In genomic region chr4:126568652-126569580, GRCh38 we compare ENCODE assay signal across 1 cellular context.
TF ChIP-seq lines count a peak whose summit lies in the region.

No MANE protein-coding gene starts in this region.

TF ChIP-seq in GM23338, 12 proteins besides CTCF, POLR2A, EP300 and RAD21 (continued from another document):
- TF ChIP-seq REST (IDR thresholded peaks at IDR 0.05; ENCODE audit: unreplicated experiment) (no peak), POLR2AphosphoS5 (IDR thresholded peaks at IDR 0.05; ENCODE audit: low read depth) (no peak), ZNF114 (CRISPR knock-in tag; IDR thresholded peaks at IDR 0.05) (no peak), CREB1 (CRISPR knock-in tag; IDR thresholded peaks at IDR 0.05; ENCODE audit: low read depth) (no peak), JUNB (IDR thresholded peaks at IDR 0.05; ENCODE audit: unreplicated experiment) (no peak), EZH2 (IDR thresholded peaks at IDR 0.05; ENCODE audit: low read depth, unreplicated experiment) (no peak), STAT1 (IDR thresholded peaks at IDR 0.05; ENCODE audit: unreplicated experiment) (no peak), EZH2phosphoT487 (IDR thresholded peaks at IDR 0.05; ENCODE audit: unreplicated experiment) (no peak), NANOG (IDR thresholded peaks at IDR 0.05; ENCODE audit: borderline replicate concordance) (no peak), ZNF331 (CRISPR knock-in tag; IDR thresholded peaks at IDR 0.05; ENCODE audit: low read depth) (no peak)
- TF ChIP-seq, protein P1, sequence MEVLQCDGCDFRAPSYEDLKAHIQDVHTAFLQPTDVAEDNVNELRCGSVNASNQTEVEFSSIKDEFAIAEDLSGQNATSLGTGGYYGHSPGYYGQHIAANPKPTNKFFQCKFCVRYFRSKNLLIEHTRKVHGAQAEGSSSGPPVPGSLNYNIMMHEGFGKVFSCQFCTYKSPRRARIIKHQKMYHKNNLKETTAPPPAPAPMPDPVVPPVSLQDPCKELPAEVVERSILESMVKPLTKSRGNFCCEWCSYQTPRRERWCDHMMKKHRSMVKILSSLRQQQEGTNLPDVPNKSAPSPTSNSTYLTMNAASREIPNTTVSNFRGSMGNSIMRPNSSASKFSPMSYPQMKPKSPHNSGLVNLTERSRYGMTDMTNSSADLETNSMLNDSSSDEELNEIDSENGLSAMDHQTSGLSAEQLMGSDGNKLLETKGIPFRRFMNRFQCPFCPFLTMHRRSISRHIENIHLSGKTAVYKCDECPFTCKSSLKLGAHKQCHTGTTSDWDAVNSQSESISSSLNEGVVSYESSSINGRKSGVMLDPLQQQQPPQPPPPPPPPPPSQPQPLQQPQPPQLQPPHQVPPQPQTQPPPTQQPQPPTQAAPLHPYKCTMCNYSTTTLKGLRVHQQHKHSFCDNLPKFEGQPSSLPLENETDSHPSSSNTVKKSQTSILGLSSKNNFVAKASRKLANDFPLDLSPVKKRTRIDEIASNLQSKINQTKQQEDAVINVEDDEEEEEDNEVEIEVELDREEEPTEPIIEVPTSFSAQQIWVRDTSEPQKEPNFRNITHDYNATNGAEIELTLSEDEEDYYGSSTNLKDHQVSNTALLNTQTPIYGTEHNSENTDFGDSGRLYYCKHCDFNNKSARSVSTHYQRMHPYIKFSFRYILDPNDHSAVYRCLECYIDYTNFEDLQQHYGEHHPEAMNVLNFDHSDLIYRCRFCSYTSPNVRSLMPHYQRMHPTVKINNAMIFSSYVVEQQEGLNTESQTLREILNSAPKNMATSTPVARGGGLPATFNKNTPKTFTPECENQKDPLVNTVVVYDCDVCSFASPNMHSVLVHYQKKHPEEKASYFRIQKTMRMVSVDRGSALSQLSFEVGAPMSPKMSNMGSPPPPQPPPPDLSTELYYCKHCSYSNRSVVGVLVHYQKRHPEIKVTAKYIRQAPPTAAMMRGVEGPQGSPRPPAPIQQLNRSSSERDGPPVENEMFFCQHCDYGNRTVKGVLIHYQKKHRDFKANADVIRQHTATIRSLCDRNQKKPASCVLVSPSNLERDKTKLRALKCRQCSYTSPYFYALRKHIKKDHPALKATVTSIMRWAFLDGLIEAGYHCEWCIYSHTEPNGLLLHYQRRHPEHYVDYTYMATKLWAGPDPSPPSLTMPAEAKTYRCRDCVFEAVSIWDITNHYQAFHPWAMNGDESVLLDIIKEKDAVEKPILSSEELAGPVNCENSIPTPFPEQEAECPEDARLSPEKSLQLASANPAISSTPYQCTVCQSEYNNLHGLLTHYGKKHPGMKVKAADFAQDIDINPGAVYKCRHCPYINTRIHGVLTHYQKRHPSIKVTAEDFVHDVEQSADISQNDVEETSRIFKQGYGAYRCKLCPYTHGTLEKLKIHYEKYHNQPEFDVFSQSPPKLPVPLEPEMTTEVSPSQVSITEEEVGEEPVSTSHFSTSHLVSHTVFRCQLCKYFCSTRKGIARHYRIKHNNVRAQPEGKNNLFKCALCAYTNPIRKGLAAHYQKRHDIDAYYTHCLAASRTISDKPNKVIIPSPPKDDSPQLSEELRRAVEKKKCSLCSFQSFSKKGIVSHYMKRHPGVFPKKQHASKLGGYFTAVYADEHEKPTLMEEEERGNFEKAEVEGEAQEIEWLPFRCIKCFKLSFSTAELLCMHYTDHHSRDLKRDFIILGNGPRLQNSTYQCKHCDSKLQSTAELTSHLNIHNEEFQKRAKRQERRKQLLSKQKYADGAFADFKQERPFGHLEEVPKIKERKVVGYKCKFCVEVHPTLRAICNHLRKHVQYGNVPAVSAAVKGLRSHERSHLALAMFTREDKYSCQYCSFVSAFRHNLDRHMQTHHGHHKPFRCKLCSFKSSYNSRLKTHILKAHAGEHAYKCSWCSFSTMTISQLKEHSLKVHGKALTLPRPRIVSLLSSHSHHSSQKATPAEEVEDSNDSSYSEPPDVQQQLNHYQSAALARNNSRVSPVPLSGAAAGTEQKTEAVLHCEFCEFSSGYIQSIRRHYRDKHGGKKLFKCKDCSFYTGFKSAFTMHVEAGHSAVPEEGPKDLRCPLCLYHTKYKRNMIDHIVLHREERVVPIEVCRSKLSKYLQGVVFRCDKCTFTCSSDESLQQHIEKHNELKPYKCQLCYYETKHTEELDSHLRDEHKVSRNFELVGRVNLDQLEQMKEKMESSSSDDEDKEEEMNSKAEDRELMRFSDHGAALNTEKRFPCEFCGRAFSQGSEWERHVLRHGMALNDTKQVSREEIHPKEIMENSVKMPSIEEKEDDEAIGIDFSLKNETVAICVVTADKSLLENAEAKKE (CRISPR knock-in tag; IDR thresholded peaks at IDR 0.05): no peak
